1 cellular context compared by ENCODE assay signal in genomic region chr1:244652699-244653438, GRCh38.
A peak's percentile ranks its signal among the peaks of the same experiment; 100 is the strongest.
TF ChIP-seq lines count a peak whose summit lies in the region.

TSS of gene DESI2 (plus strand) at chr1:244653126. CDS start at chr1:244653314, 188 bp downstream.

TF ChIP-seq in HepG2, 621 proteins besides CTCF, POLR2A, EP300 and RAD21 (continued from another document and continues in another):
- TF ChIP-seq PRDM10 (CRISPR knock-in tag; IDR thresholded peaks at IDR 0.05; ENCODE audit: low read depth) (no peak), MAFF (IDR thresholded peaks at IDR 0.05; ENCODE audit: low read depth, low read length) (no peak), ZNF207 (IDR thresholded peaks at IDR 0.05; ENCODE audit: borderline replicate concordance) (no peak), FLYWCH1 (CRISPR knock-in tag; IDR thresholded peaks at IDR 0.05) (no peak), SMAD9 (CRISPR knock-in tag; IDR thresholded peaks at IDR 0.05) (no peak), KLF15 (CRISPR knock-in tag; IDR thresholded peaks at IDR 0.05; ENCODE audit: borderline replicate concordance) (no peak), ZNF766 (CRISPR knock-in tag; IDR thresholded peaks at IDR 0.05; ENCODE audit: borderline replicate concordance) (peak; percentile 31; the same call in 1 of the 2 replicates), ZNF776 (CRISPR knock-in tag; IDR thresholded peaks at IDR 0.05) (no peak), ZNF710 (CRISPR knock-in tag; IDR thresholded peaks at IDR 0.05; ENCODE audit: borderline replicate concordance) (no peak), SATB2 (CRISPR knock-in tag; IDR thresholded peaks at IDR 0.05) (no peak), BCL3 (CRISPR knock-in tag; IDR thresholded peaks at IDR 0.05) (no peak; the same call in 1 of the 2 replicates), ZSCAN22 (CRISPR knock-in tag; IDR thresholded peaks at IDR 0.05) (no peak), ZNF18 (CRISPR knock-in tag; IDR thresholded peaks at IDR 0.05; ENCODE audit: insufficient replicate concordance) (no peak), ZNF337 (CRISPR knock-in tag; IDR thresholded peaks at IDR 0.05; ENCODE audit: borderline replicate concordance, low read depth) (no peak), NPAS2 (CRISPR knock-in tag; IDR thresholded peaks at IDR 0.05; ENCODE audit: borderline replicate concordance) (no peak), ZBTB20 (CRISPR knock-in tag; IDR thresholded peaks at IDR 0.05; ENCODE audit: borderline replicate concordance, low read depth) (no peak), ZXDC (CRISPR knock-in tag; IDR thresholded peaks at IDR 0.05) (no peak), ZNF562 (CRISPR knock-in tag; IDR thresholded peaks at IDR 0.05; ENCODE audit: borderline replicate concordance) (no peak), ZNF343 (CRISPR knock-in tag; IDR thresholded peaks at IDR 0.05) (0 out of 2 replicates have a peak, but pooled peaks have one; percentile 69), ZNF746 (CRISPR knock-in tag; IDR thresholded peaks at IDR 0.05) (no peak), MXI1 (IDR thresholded peaks at IDR 0.05; ENCODE audit: borderline replicate concordance, low read depth, low read length) (peak; percentile 68; the same call in 1 of the 3 replicates), ISL2 (CRISPR knock-in tag; IDR thresholded peaks at IDR 0.05) (peak; percentile 31; the same call in 1 of the 2 replicates), ZBTB42 (CRISPR knock-in tag; IDR thresholded peaks at IDR 0.05) (no peak), ISX (CRISPR knock-in tag; conservative IDR thresholded peaks at IDR 0.05) (no peak), UBTF (CRISPR knock-in tag; IDR thresholded peaks at IDR 0.05) (peak; percentile 98), SMAD1 (CRISPR knock-in tag; IDR thresholded peaks at IDR 0.05; ENCODE audit: borderline replicate concordance, low read depth) (no peak; the same call in 1 of the 2 replicates), BORCS8-MEF2B (CRISPR knock-in tag; IDR thresholded peaks at IDR 0.05) (peak; percentile 76), E2F1 (CRISPR knock-in tag; IDR thresholded peaks at IDR 0.05) (peak; percentile 60; the same call in 1 of the 2 replicates), ESRRA (CRISPR knock-in tag; IDR thresholded peaks at IDR 0.05; ENCODE audit: low read depth) (no peak), KAT7 (CRISPR knock-in tag; IDR thresholded peaks at IDR 0.05; ENCODE audit: borderline replicate concordance) (peak; percentile 78; the same call in 1 of the 2 replicates), AHR (CRISPR knock-in tag; IDR thresholded peaks at IDR 0.05) (no peak), ARNT2 (CRISPR knock-in tag; IDR thresholded peaks at IDR 0.05; ENCODE audit: low read depth) (no peak; the same call in none of the 2 replicates), SUZ12 (IDR thresholded peaks at IDR 0.05; ENCODE audit: low read depth, low read length) (peak; percentile 89), FOXA3 (CRISPR knock-in tag; IDR thresholded peaks at IDR 0.05) (peak; percentile 32; the same call in 1 of the 2 replicates), ZNF567 (CRISPR knock-in tag; IDR thresholded peaks at IDR 0.05; ENCODE audit: borderline replicate concordance) (no peak), ZNF772 (CRISPR knock-in tag; IDR thresholded peaks at IDR 0.05) (no peak; the same call in 1 of the 2 replicates), STAG1 (CRISPR knock-in tag; IDR thresholded peaks at IDR 0.05) (peak; percentile 35), ZMYM2 (CRISPR knock-in tag; IDR thresholded peaks at IDR 0.05) (no peak), ZBTB2 (CRISPR knock-in tag; IDR thresholded peaks at IDR 0.05; ENCODE audit: low read depth) (peak; percentile 52; the same call in 1 of the 2 replicates), RXRA (CRISPR knock-in tag; IDR thresholded peaks at IDR 0.05) (0 out of 2 replicates have a peak, but pooled peaks have one; percentile 32), ZFX (CRISPR knock-in tag; IDR thresholded peaks at IDR 0.05; ENCODE audit: low read depth) (peak; percentile 90), MTERF4 (CRISPR knock-in tag; IDR thresholded peaks at IDR 0.05) (no peak), SALL2 (CRISPR knock-in tag; IDR thresholded peaks at IDR 0.05) (no peak), ZNF317 (CRISPR knock-in tag; IDR thresholded peaks at IDR 0.05) (no peak), NFE2L2 (IDR thresholded peaks at IDR 0.05; ENCODE audit: low read length) (no peak), NONO (IDR thresholded peaks at IDR 0.05) (no peak), NONO (CRISPR knock-in tag; conservative IDR thresholded peaks at IDR 0.05) (peak; percentile 41; the same call in 1 of the 2 replicates), ZNF414 (CRISPR knock-in tag; IDR thresholded peaks at IDR 0.05) (no peak)
